In the genomic region with DNA sequence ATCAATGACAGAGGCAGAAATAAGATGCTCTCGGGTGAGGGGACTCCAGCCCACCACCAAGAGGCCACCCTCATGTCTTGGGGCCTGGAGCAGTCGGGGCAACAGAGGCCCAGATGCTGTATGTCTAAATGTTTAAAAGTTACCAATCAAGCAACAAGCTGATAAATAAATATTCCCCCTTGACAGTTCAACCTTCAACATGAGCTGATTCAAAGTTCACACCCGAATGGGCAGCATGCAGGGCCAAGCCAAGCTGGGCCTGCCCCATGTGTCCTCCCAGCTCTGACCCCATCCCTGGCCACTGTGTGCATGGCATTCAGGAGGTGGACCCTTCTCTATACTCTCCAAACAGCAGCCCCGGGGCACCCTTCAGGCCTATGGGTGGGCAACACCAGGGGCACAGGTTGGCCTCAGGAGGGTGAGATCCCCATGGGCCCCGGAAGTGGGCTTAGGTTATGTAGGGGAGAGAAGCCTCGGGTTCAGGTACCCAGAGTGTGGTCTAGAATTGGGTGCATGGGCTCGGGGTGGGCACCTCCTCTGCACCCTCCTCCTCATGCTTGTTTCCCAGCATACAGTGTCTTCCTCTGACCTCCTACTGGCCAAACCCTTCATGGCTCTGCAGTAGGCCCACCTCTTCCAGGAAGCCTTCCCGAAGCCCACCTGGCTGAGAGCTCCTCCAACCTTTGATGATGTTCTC, we compare ENCODE assay signal across 18 cellular contexts. TPM values are rescaled to one million over a fixed set of nuclear protein-coding genes. Genes with fewer than 3 reads are reported as not detected.
DNase-seq lines count a peak whose midpoint lies in the region; ATAC-seq, FAIRE-seq and TF ChIP-seq lines count a peak whose summit lies in the region.
"Had no signal": no experiment of that assay in that cellular context is flagged by ENCODE, and none has a peak within 500 bp of the region (broad histone marks: within the 10 kb centered on the region; RNA-seq: fewer than 3 reads in every experiment).

No MANE protein-coding gene starts in this region.

- H3K79me2 ChIP-seq in OCI-LY7 (ENCODE audit: insufficient read depth, low read depth, low read length): peaks cover 10% of the 10 kb centered on the region; the same call in 1 of the 2 replicates

- peak overlapping the region; percentile 56 for H3K27ac ChIP-seq in OCI-LY7 (ENCODE audit: low read depth, low read length, poor library complexity, severe bottlenecking)
- H3K27ac ChIP-seq: KMS-11 had no signal

- H2AFZ ChIP-seq in OCI-LY7 (ENCODE audit: low read length): no peak overlapping the region
- H2AFZ ChIP-seq: GM23338 had no signal

- H3K4me2 ChIP-seq in OCI-LY7 (ENCODE audit: low read length): peak overlapping the region; percentile 30
- H3K4me2 ChIP-seq: GM23338, KMS-11 had no signal

- H3K4me3 ChIP-seq in OCI-LY7 (ENCODE audit: low read depth, low read length, poor library complexity, severe bottlenecking): no peak overlapping the region
- H3K4me3 ChIP-seq: GM23338 had no signal

- H3K9me2 ChIP-seq in OCI-LY7 (ENCODE audit: insufficient read depth, low read length): no peaks in the 10 kb centered on the region

- no peaks in the 10 kb centered on the region for H3K27me3 Mint-ChIP-seq in chondrocyte (ENCODE audit: low read depth)
- no peaks in the 10 kb centered on the region for H3K27me3 Mint-ChIP-seq in stimulated activated naive B cell treated with anti-CD40 and anti-IgM and Interleukin-4, amounts not matched to agents 10 μg/mL and 1 μg/mL and 100 μg/mL, for 72 hours
- H3K27me3 Mint-ChIP-seq: B cell, T-cell had no signal

- BruUV-seq in OCI-LY7 (replicated peaks; lab: Mats Ljungman, UMichigan): no TSS peak

- H3K27ac Mint-ChIP-seq in chondrocyte (ENCODE audit: unreplicated experiment): no peak overlapping the region
- peak overlapping the region; percentile 99 for H3K27ac Mint-ChIP-seq in stimulated activated naive B cell treated with anti-CD40 and anti-IgM and Interleukin-4, amounts not matched to agents 10 μg/mL and 1 μg/mL and 100 μg/mL, for 72 hours
- H3K27ac Mint-ChIP-seq: CD8-positive, alpha-beta T cell; GM23338; T-cell had no signal

- no peak for TF ChIP-seq POLR2A in GM12891 (IDR thresholded peaks at IDR 0.05; ENCODE audit: low read depth, low read length)

- peaks cover 60% of the 10 kb centered on the region for H3K4me1 ChIP-seq in OCI-LY7 (ENCODE audit: insufficient read depth, low read length, poor library complexity, severe bottlenecking)

- ATAC-seq in stimulated activated naive B cell treated with anti-CD40 and anti-IgM and Interleukin-4, amounts not matched to agents 10 μg/mL and 1 μg/mL and 100 μg/mL, for 72 hours (replicated peaks): no peak
- no peak for ATAC-seq in GM21367 (IDR thresholded peaks at IDR 0.05; ENCODE audit: unreplicated experiment)
- ATAC-seq: CD8-positive, alpha-beta T cell; GM23338; Right ventricle myocardium inferior; T-cell had no signal

- intact Hi-C loops in OCI-LY7 (cut with micrococcal nuclease; ENCODE audit: unreplicated experiment): no loop called here

- CTCF ChIA-PET in OCI-LY7 (lab: Charles Lee; ENCODE audit: unreplicated experiment): no interaction called here

- peaks cover 36% of the 10 kb centered on the region for H3K36me3 ChIP-seq in OCI-LY7 (ENCODE audit: insufficient read depth, low read length)

- H3K9me3 ChIP-seq in OCI-LY7 (ENCODE audit: low read length): no peaks in the 10 kb centered on the region

- FAIRE-seq in GM12891 (lab: Jason Lieb, UNC): peak; percentile 63

- no peaks in the 10 kb centered on the region for H3K9me3 Mint-ChIP-seq in chondrocyte (ENCODE audit: low read depth)
- no peaks in the 10 kb centered on the region for H3K9me3 Mint-ChIP-seq in stimulated activated naive B cell treated with anti-CD40 and anti-IgM and Interleukin-4, amounts not matched to agents 10 μg/mL and 1 μg/mL and 100 μg/mL, for 72 hours
- H3K9me3 Mint-ChIP-seq: CD8-positive, alpha-beta T cell; T-cell had no signal

- TF ChIP-seq CTCF in OCI-LY7 (conservative IDR thresholded peaks at IDR 0.05; ENCODE audit: low read length) (no peak), chondrocyte (IDR thresholded peaks at IDR 0.05) (no peak)

- H3K4me3 Mint-ChIP-seq in chondrocyte (ENCODE audit: unreplicated experiment): no peak overlapping the region
- H3K4me3 Mint-ChIP-seq in stimulated activated naive B cell treated with anti-CD40 and anti-IgM and Interleukin-4, amounts not matched to agents 10 μg/mL and 1 μg/mL and 100 μg/mL, for 72 hours: peak overlapping the region; percentile 32 to 72
- H3K4me3 Mint-ChIP-seq: CD8-positive, alpha-beta T cell; GM23338; T-cell had no signal

- POLR2A ChIA-PET in OCI-LY7 (lab: Charles Lee): interaction anchor here (0.6 to 3.8 kb wide), 4 partner anchors 8 to 16 kb away, joined by 6 to 34 read pairs (median 14); no protein-coding TSS in a partner anchor

- DNase-seq in GM12891 (ENCODE audit: insufficient read length, low spot score): no peak
- no peak for DNase-seq in OCI-LY7 (ENCODE audit: low spot score)
- DNase-seq in chondrocyte (ENCODE audit: low spot score): peak; percentile 61
- no peak for DNase-seq in stimulated activated naive B cell treated with anti-CD40 and anti-IgM and Interleukin-4, amounts not matched to agents 10 μg/mL and 1 μg/mL and 100 μg/mL, for 72 hours
- no peak for DNase-seq in activated naive CD4-positive, alpha-beta T cell treated with anti-CD3 and anti-CD28 coated beads, Interleukin-2, amount 50 U/mL, for 16 hours
- DNase-seq in LoVo (ENCODE audit: low spot score): no peak
- DNase-seq: CD8-positive, alpha-beta T cell; DMS79; MM.1S; NCI-H1105; NCI-H1694; NCI-H446; T-cell had no signal

- H3K4me1 Mint-ChIP-seq in chondrocyte (ENCODE audit: low read depth): peaks cover 10% of the 10 kb centered on the region
- peaks cover 24 to 45% of the 10 kb centered on the region in 2 donors for H3K4me1 Mint-ChIP-seq in stimulated activated naive B cell treated with anti-CD40 and anti-IgM and Interleukin-4, amounts not matched to agents 10 μg/mL and 1 μg/mL and 100 μg/mL, for 72 hours
- H3K4me1 Mint-ChIP-seq: GM23338 had no signal

- no peaks in the 10 kb centered on the region for H3K36me3 Mint-ChIP-seq in chondrocyte (ENCODE audit: low read depth)
- no peaks in the 10 kb centered on the region for H3K36me3 Mint-ChIP-seq in stimulated activated naive B cell treated with anti-CD40 and anti-IgM and Interleukin-4, amounts not matched to agents 10 μg/mL and 1 μg/mL and 100 μg/mL, for 72 hours
- H3K36me3 Mint-ChIP-seq: CD8-positive, alpha-beta T cell; T-cell had no signal

- H4K20me1 ChIP-seq in OCI-LY7 (ENCODE audit: insufficient read depth, low read length): no peaks in the 10 kb centered on the region

TF ChIP-seq in GM12891, 5 proteins besides CTCF, POLR2A, EP300 and RAD21:
- TF ChIP-seq POU2F2 (IDR thresholded peaks at IDR 0.05; ENCODE audit: low read depth, low read length): no peak
- TF ChIP-seq SPI1 (IDR thresholded peaks at IDR 0.05; ENCODE audit: low read depth, low read length): no peak
- TF ChIP-seq PAX5 (IDR thresholded peaks at IDR 0.05; ENCODE audit: insufficient read depth, low read length, severe bottlenecking): no peak
- TF ChIP-seq TAF1 (IDR thresholded peaks at IDR 0.05; ENCODE audit: low read depth, low read length): no peak
- TF ChIP-seq POLR2AphosphoS5 (IDR thresholded peaks at IDR 0.05; ENCODE audit: low read depth, low read length): no peak

RNA-seq across cellular contexts. Expression of gene BCL7A, which starts 31.6 kb away (rescaled TPM):
- 5.2 TPM for polyA plus RNA-seq in GM12891 (2012; ENCODE audit: low read depth, missing spikeins)
- 66.2 and 76.2 TPM in 2 replicates for total RNA-seq in OCI-LY7 (2014; rRNA removed; shearing (Covaris generic))
- total RNA-seq in OCI-LY7 (2022) (84.7 and 100 TPM in 2 replicates), chondrocyte (7.1 to 10.0 TPM (median 9.1 TPM) in 3 replicates)
